Comparison of ENCODE assay signal across 1 cellular context in genomic region chr3:194314669-194315068, GRCh38.
TF ChIP-seq lines count a peak whose summit lies in the region.

No MANE protein-coding gene starts in this region.

TF ChIP-seq in IMR-90, 13 proteins besides CTCF, POLR2A, EP300 and RAD21 (continued from another document):
- TF ChIP-seq ELK1 (IDR thresholded peaks at IDR 0.05; ENCODE audit: borderline replicate concordance, low read depth, low read length): no peak
- TF ChIP-seq MXI1 (IDR thresholded peaks at IDR 0.05; ENCODE audit: borderline replicate concordance, low read depth, low read length): no peak
- no peak for TF ChIP-seq MAZ (IDR thresholded peaks at IDR 0.05; ENCODE audit: borderline replicate concordance, low read depth, low read length)
- TF ChIP-seq SMC3 (IDR thresholded peaks at IDR 0.05; ENCODE audit: low read depth, low read length): no peak
- TF ChIP-seq MAFK (IDR thresholded peaks at IDR 0.05; ENCODE audit: low read depth, low read length): no peak
- TF ChIP-seq USF2 (IDR thresholded peaks at IDR 0.05; ENCODE audit: low read depth, low read length): no peak
TF ChIP-seq in IMR-90: peak in this region for 0.
